Comparison of ENCODE assay signal across 25 cellular contexts in the genomic region with DNA sequence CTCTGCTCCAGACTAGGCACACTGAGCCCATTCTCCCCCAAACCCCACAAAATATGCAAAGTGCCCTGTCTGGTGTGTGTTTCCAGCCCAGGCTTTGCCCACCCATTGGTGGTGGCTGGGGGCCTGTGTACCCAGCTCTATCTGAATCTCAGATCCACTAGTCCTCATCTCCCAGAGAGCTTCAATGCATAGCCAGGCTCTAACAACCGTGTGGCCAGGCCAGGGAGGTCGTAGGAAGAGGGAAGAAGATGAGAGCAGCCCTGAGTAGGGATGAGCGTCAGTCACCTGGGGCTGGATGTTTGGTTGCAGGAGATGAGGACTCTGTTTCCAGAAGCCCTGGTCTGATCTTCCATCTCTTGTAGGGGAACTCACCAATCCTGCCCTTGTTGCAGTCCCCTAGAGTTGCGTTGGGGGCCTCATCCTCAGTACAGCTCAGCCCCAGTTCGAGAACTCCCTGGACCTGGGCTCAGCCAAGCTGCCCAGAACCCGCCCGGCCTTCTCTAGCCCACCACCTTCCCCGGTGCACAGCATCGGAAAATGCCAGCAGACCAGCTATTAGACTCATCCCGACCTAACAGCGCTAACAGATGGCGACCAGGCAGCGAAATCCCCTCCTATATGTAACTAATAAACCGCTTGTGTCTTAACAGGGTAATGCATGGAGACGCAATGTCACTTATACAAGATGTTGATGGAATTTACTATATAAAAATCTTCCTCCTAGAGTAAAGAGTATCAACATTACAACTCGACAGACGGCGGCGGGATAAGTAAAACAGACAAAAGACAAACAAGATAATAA. TPM values are rescaled to one million over a fixed set of nuclear protein-coding genes. Genes with fewer than 3 reads are reported as not detected.
DNase-seq lines count a peak whose midpoint lies in the region; ATAC-seq and TF ChIP-seq lines count a peak whose summit lies in the region.
"Had no signal": no experiment of that assay in that cellular context is flagged by ENCODE, and none has a peak within 500 bp of the region (broad histone marks: within the 10 kb centered on the region; RNA-seq: fewer than 3 reads in every experiment).

No MANE protein-coding gene starts in this region.

- ATAC-seq in activated CD8-positive, alpha-beta T cell treated with anti-CD3 and anti-CD28 coated beads, Interleukin-2, amount 10 ng/mL, durations not matched to agents 7 days and 5 days, result no peak
- no peak for ATAC-seq in activated CD8-positive, alpha-beta T cell treated with anti-CD3 and anti-CD28 coated beads for 36 hours
- ATAC-seq: activated CD4-positive, alpha-beta T cell treated with anti-CD3 and anti-CD28 coated beads for 36 hours; body of pancreas; left ventricle myocardium superior had no signal

- no TSS peak for BruUV-seq in A673 (replicated peaks; lab: Mats Ljungman, UMichigan)

- DNase-seq in activated CD8-positive, alpha-beta T cell treated with anti-CD3 and anti-CD28 coated beads, Interleukin-2, amount 10 ng/mL, durations not matched to agents 7 days and 5 days, result no peak
- DNase-seq in activated CD8-positive, alpha-beta T cell treated with anti-CD3 and anti-CD28 coated beads for 36 hours, result no peak
- DNase-seq in neural progenitor cell (ENCODE audit: low spot score) (peak; percentile 50), A673 (ENCODE audit: low spot score) (no peak), T1000 (lab: John Stamatoyannopoulos, UW) (no peak)
- no peak for DNase-seq in stimulated activated CD4-positive, alpha-beta T cell treated with anti-CD3 and anti-CD28 coated beads, Interleukin-4, amount 100 ng/mL, for 24 hours
- DNase-seq: activated CD4-positive, alpha-beta T cell treated with anti-CD3 and anti-CD28 coated beads for 36 hours; body of pancreas; DND-41; Karpas-422; left ventricle myocardium superior; NCI-H1092 treated with DMSO at 0.1 percent for 48 hours; NCI-H2081 treated with DMSO at 0.1 percent for 48 hours; NCI-H510A treated with DMSO at 0.1 percent for 48 hours; PC-9; stimulated activated CD4-positive, alpha-beta T cell treated with anti-CD3 and anti-CD28 coated beads, Interleukin-2, amount 100 ng/mL, for 24 hours had no signal

- H3K4me3 ChIP-seq in HUES64 (ENCODE audit: low read length) (peak overlapping the region; percentile 64), neural progenitor cell (peak overlapping the region; percentile 95), A673 (ENCODE audit: low read depth, low read length, poor library complexity, severe bottlenecking) (no peak overlapping the region)
- H3K4me3 ChIP-seq: body of pancreas, PC-9, SJSA1 had no signal

- H3K9me3 Mint-ChIP-seq in activated CD8-positive, alpha-beta T cell treated with anti-CD3 and anti-CD28 coated beads, Interleukin-2, amount 10 ng/mL, durations not matched to agents 7 days and 5 days (ENCODE audit: insufficient read depth), result no peaks in the 10 kb centered on the region
- peaks cover 2% of the 10 kb centered on the region for H3K9me3 Mint-ChIP-seq in activated CD8-positive, alpha-beta T cell treated with anti-CD3 and anti-CD28 coated beads for 36 hours
- no peaks in the 10 kb centered on the region for H3K9me3 Mint-ChIP-seq in brain
- peaks cover 3% of the 10 kb centered on the region for H3K9me3 Mint-ChIP-seq in neural progenitor cell

- intact Hi-C loops in activated CD8-positive, alpha-beta T cell treated with anti-CD3 and anti-CD28 coated beads for 36 hours (cut with micrococcal nuclease), result loop anchor here (5.0 to 10.0 kb wide), 3 partner anchors 927 to 1220 kb away; no protein-coding TSS in a partner anchor
- intact Hi-C loops in A673 (cut with micrococcal nuclease; ENCODE audit: unreplicated experiment), result no loop called here

- H3K4me3 Mint-ChIP-seq in activated CD8-positive, alpha-beta T cell treated with anti-CD3 and anti-CD28 coated beads, Interleukin-2, amount 10 ng/mL, durations not matched to agents 7 days and 5 days, result peak overlapping the region; percentile 37
- H3K4me3 Mint-ChIP-seq in activated CD8-positive, alpha-beta T cell treated with anti-CD3 and anti-CD28 coated beads for 36 hours, result no peak overlapping the region
- peak overlapping the region in 4 of 5 experiments; percentile 57 to 84 (median 67) for H3K4me3 Mint-ChIP-seq in brain
- H3K4me3 Mint-ChIP-seq in neural progenitor cell, result peak overlapping the region; percentile 93
- H3K4me3 Mint-ChIP-seq: activated CD4-positive, alpha-beta T cell treated with anti-CD3 and anti-CD28 coated beads for 36 hours had no signal

- H3K9me3 ChIP-seq in HUES64 (ENCODE audit: insufficient read depth, low read depth, low read length) (no peaks in the 10 kb centered on the region), neural progenitor cell (ENCODE audit: low read depth) (no peaks in the 10 kb centered on the region), A673 (ENCODE audit: low read depth, low read length, poor library complexity, severe bottlenecking) (no peaks in the 10 kb centered on the region)
- H3K9me3 ChIP-seq: body of pancreas had no signal

- H3K27me3 Mint-ChIP-seq in activated CD8-positive, alpha-beta T cell treated with anti-CD3 and anti-CD28 coated beads, Interleukin-2, amount 10 ng/mL, durations not matched to agents 7 days and 5 days (ENCODE audit: low read depth), result peaks cover 89% of the 10 kb centered on the region
- peaks cover 77% of the 10 kb centered on the region for H3K27me3 Mint-ChIP-seq in activated CD8-positive, alpha-beta T cell treated with anti-CD3 and anti-CD28 coated beads for 36 hours
- H3K27me3 Mint-ChIP-seq in brain (peaks cover 98% of the 10 kb centered on the region), neural progenitor cell (ENCODE audit: insufficient read depth, low read depth) (peaks cover 85% of the 10 kb centered on the region)

- no peak for TF ChIP-seq CTCF in activated CD8-positive, alpha-beta T cell treated with anti-CD3 and anti-CD28 coated beads for 36 hours (IDR thresholded peaks at IDR 0.05)
- TF ChIP-seq CTCF in brain (conservative IDR thresholded peaks at IDR 0.05) (no peak), neural progenitor cell (IDR thresholded peaks at IDR 0.05) (no peak), A673 (conservative IDR thresholded peaks at IDR 0.05; ENCODE audit: low read depth, low read length) (no peak)

- no peak overlapping the region for H3K27ac Mint-ChIP-seq in activated CD8-positive, alpha-beta T cell treated with anti-CD3 and anti-CD28 coated beads, Interleukin-2, amount 10 ng/mL, durations not matched to agents 7 days and 5 days
- H3K27ac Mint-ChIP-seq in activated CD8-positive, alpha-beta T cell treated with anti-CD3 and anti-CD28 coated beads for 36 hours, result no peak overlapping the region
- H3K27ac Mint-ChIP-seq in brain, result peak overlapping the region in 3 of 5 experiments; percentile 31 to 93 (median 92)
- no peak overlapping the region for H3K27ac Mint-ChIP-seq in neural progenitor cell
- H3K27ac Mint-ChIP-seq: activated CD4-positive, alpha-beta T cell treated with anti-CD3 and anti-CD28 coated beads for 36 hours had no signal

- POLR2A ChIA-PET in activated CD8-positive, alpha-beta T cell treated with anti-CD3 and anti-CD28 coated beads, Interleukin-2, amount 10 ng/mL, durations not matched to agents 7 days and 5 days (lab: Charles Lee), result no interaction called here
- POLR2A ChIA-PET in activated CD8-positive, alpha-beta T cell treated with anti-CD3 and anti-CD28 coated beads for 36 hours (lab: Charles Lee), result no interaction called here
- POLR2A ChIA-PET in A673 (lab: Charles Lee; ENCODE audit: low non-redundant PET), result no interaction called here

- H3K4me2 ChIP-seq in neural progenitor cell, result peak overlapping the region; percentile 99
- H3K4me2 ChIP-seq: PC-9 had no signal

- CTCF ChIA-PET in activated CD8-positive, alpha-beta T cell treated with anti-CD3 and anti-CD28 coated beads, Interleukin-2, amount 10 ng/mL, durations not matched to agents 7 days and 5 days (lab: Charles Lee), result no interaction called here
- CTCF ChIA-PET in activated CD8-positive, alpha-beta T cell treated with anti-CD3 and anti-CD28 coated beads for 36 hours (lab: Charles Lee), result interaction anchor here (1.1 to 2.0 kb wide), 2 partner anchors 9 to 13 kb away, joined by 3 to 10 read pairs; no protein-coding TSS in a partner anchor
- CTCF ChIA-PET in A673 (lab: Charles Lee), result no interaction called here

- H3K9ac ChIP-seq in HUES64 (ENCODE audit: low read depth, low read length) (peak overlapping the region; percentile 15; the same call in 1 of the 2 replicates), neural progenitor cell (peak overlapping the region; percentile 28)
- H3K9ac ChIP-seq: parathyroid adenoma had no signal

- H3K79me2 ChIP-seq in neural progenitor cell (ENCODE audit: low read depth), result peaks cover 100% of the 10 kb centered on the region
- H3K79me2 ChIP-seq: parathyroid adenoma had no signal

- H3K36me3 ChIP-seq in HUES64 (ENCODE audit: insufficient read depth, low read length), result no peaks in the 10 kb centered on the region
- H3K36me3 ChIP-seq in neural progenitor cell, result no peaks in the 10 kb centered on the region
- H3K36me3 ChIP-seq in A673 (ENCODE audit: insufficient read depth, low read length, poor library complexity, severe bottlenecking), result no peaks in the 10 kb centered on the region
- H3K36me3 ChIP-seq: SJSA1 had no signal

- H3K27me3 ChIP-seq in HUES64 (ENCODE audit: insufficient read depth, low read length) (peaks cover 97% of the 10 kb centered on the region), neural progenitor cell (no peaks in the 10 kb centered on the region), A673 (replicated peaks; ENCODE audit: insufficient read depth, low read depth, low read length, poor library complexity) (peaks cover 97% of the 10 kb centered on the region)

- peaks cover 99% of the 10 kb centered on the region for H4K20me1 ChIP-seq in neural progenitor cell (ENCODE audit: low read depth)

- H3F3A ChIP-seq in neural progenitor cell (ENCODE audit: low read depth), result peaks cover 75% of the 10 kb centered on the region

- peaks cover 13% of the 10 kb centered on the region for H3K4me1 Mint-ChIP-seq in activated CD8-positive, alpha-beta T cell treated with anti-CD3 and anti-CD28 coated beads, Interleukin-2, amount 10 ng/mL, durations not matched to agents 7 days and 5 days (ENCODE audit: low read depth)
- peaks cover 10% of the 10 kb centered on the region for H3K4me1 Mint-ChIP-seq in activated CD8-positive, alpha-beta T cell treated with anti-CD3 and anti-CD28 coated beads for 36 hours (ENCODE audit: low read depth)
- peaks cover 20% of the 10 kb centered on the region for H3K4me1 Mint-ChIP-seq in brain
- H3K4me1 Mint-ChIP-seq in neural progenitor cell, result peaks cover 61% of the 10 kb centered on the region

- H3K4me1 ChIP-seq in HUES64 (ENCODE audit: insufficient read depth, low read length) (peaks cover 44% of the 10 kb centered on the region), neural progenitor cell (peaks cover 41% of the 10 kb centered on the region), A673 (ENCODE audit: insufficient read depth, low read length, poor library complexity, severe bottlenecking) (no peaks in the 10 kb centered on the region)
- H3K4me1 ChIP-seq: body of pancreas, foreskin keratinocyte, parathyroid adenoma, SJSA1 had no signal

- peaks cover 2% of the 10 kb centered on the region for H3K36me3 Mint-ChIP-seq in activated CD8-positive, alpha-beta T cell treated with anti-CD3 and anti-CD28 coated beads, Interleukin-2, amount 10 ng/mL, durations not matched to agents 7 days and 5 days (ENCODE audit: low read depth)
- H3K36me3 Mint-ChIP-seq in activated CD8-positive, alpha-beta T cell treated with anti-CD3 and anti-CD28 coated beads for 36 hours (ENCODE audit: low read depth), result peaks cover 2% of the 10 kb centered on the region
- H3K36me3 Mint-ChIP-seq in brain, result no peaks in the 10 kb centered on the region
- no peaks in the 10 kb centered on the region for H3K36me3 Mint-ChIP-seq in neural progenitor cell

- H3K27ac ChIP-seq in HUES64 (ENCODE audit: low read depth, low read length) (no peak overlapping the region), neural progenitor cell (peak overlapping the region; percentile 80), A673 (ENCODE audit: low read depth, low read length, poor library complexity, severe bottlenecking) (no peak overlapping the region)
- H3K27ac ChIP-seq: body of pancreas, epithelial cell of prostate, foreskin keratinocyte, parathyroid adenoma, PC-9, SJSA1 had no signal

- no peak overlapping the region for H2AFZ ChIP-seq in neural progenitor cell (replicated peaks)
- H2AFZ ChIP-seq: parathyroid adenoma, PC-9 had no signal

- WGBS in HUES64, result 3% methylated on average over 15 of the region's 19 CpGs

RNA-seq across cellular contexts. Expression of a gene that starts 3.2 kb away (rescaled TPM):
- not detected for total RNA-seq in activated CD8-positive, alpha-beta T cell treated with anti-CD3 and anti-CD28 coated beads, Interleukin-2, amount 10 ng/mL, durations not matched to agents 7 days and 5 days
- not detected for total RNA-seq in activated CD8-positive, alpha-beta T cell treated with anti-CD3 and anti-CD28 coated beads for 36 hours
- polyA plus RNA-seq in HUES64 (2013, experiment 1 of 2), result 3.0 TPM
- polyA plus RNA-seq in HUES64 (2013, experiment 2 of 2), result 4.6 TPM
- 0.10 TPM for polyA plus RNA-seq in brain (ENCODE audit: insufficient read depth, low read depth, low replicate concordance)
- 48.4 and 98.7 TPM in 2 replicates for total RNA-seq in neural progenitor cell (ENCODE audit: low replicate concordance)
- total RNA-seq in A673 (2021), result not detected in 2 replicates
- total RNA-seq: activated CD4-positive, alpha-beta T cell treated with anti-CD3 and anti-CD28 coated beads for 36 hours; activated naive CD4-positive, alpha-beta T cell treated with anti-CD3 and anti-CD28 coated beads, Interleukin-2, amount 50 U/mL, for 72 hours; body of pancreas; left ventricle myocardium superior; SJSA1; subcutaneous adipose tissue; urinary bladder had no signal
- polyA plus RNA-seq: urinary bladder had no signal

RNA-seq across cellular contexts. Expression of a gene that starts 52.7 kb away (rescaled TPM):
- total RNA-seq in activated CD8-positive, alpha-beta T cell treated with anti-CD3 and anti-CD28 coated beads, Interleukin-2, amount 10 ng/mL, durations not matched to agents 7 days and 5 days, result under 1 TPM; 0.37 to 0.39 TPM
- not detected for total RNA-seq in activated CD8-positive, alpha-beta T cell treated with anti-CD3 and anti-CD28 coated beads for 36 hours
- polyA plus RNA-seq in HUES64 (2013, experiment 1 of 2), result 1.9 TPM
- polyA plus RNA-seq in HUES64 (2013, experiment 2 of 2), result 2.8 TPM
- polyA plus RNA-seq in brain (ENCODE audit: insufficient read depth, low read depth, low replicate concordance), result 10.4 TPM
- total RNA-seq in neural progenitor cell (ENCODE audit: low replicate concordance) (3.1 and 3.5 TPM in 2 replicates), A673 (2021) (0.37 and 1.2 TPM in 2 replicates)

Comparison
In these comparisons a context has a peak if more than half of its experiments do, and no peak if none do; other contexts are left out.
1. H3K27ac Mint-ChIP-seq: peak in brain (3 of 5); none in activated CD8-positive, alpha-beta T cell treated with anti-CD3 and anti-CD28 coated beads, Interleukin-2, amount 10 ng/mL, durations not matched to agents 7 days and 5 days (single experiment), activated CD8-positive, alpha-beta T cell treated with anti-CD3 and anti-CD28 coated beads for 36 hours (single experiment) and neural progenitor cell (single experiment).
2. RNA of a gene that starts 3.2 kb away (total RNA-seq): 48.4 to 98.7 TPM in neural progenitor cell; not detected in A673, not detected in activated CD8-positive, alpha-beta T cell treated with anti-CD3 and anti-CD28 coated beads, Interleukin-2, amount 10 ng/mL, durations not matched to agents 7 days and 5 days and not detected in activated CD8-positive, alpha-beta T cell treated with anti-CD3 and anti-CD28 coated beads for 36 hours; every median in the first group is over 10 times any median in the second.